20 cellular contexts compared by ENCODE assay signal in genomic region chr21:38980416-38981319, GRCh38.
DNase-seq lines count a peak whose midpoint lies in the region; ATAC-seq and FAIRE-seq lines count a peak whose summit lies in the region.
"Had no signal": no experiment of that assay in that cellular context is flagged by ENCODE, and none has a peak within 500 bp of the region (broad histone marks: within the 10 kb centered on the region; RNA-seq: fewer than 3 reads in every experiment).

No MANE protein-coding gene starts in this region.

- FAIRE-seq in RCC 7860 (lab: Jason Lieb, UNC), result no peak
- FAIRE-seq: endometrium, kidney had no signal

- H3K4me3 ChIP-seq in iPS-20b (ENCODE audit: low read length), result peak overlapping the region; percentile 32; the same call in 1 of the 2 replicates
- H3K4me3 ChIP-seq: hepatocyte, psoas muscle, smooth muscle cell had no signal

- H3K36me3 ChIP-seq in iPS-20b (ENCODE audit: insufficient read depth, low read depth, low read length), result no peaks in the 10 kb centered on the region

- no peak overlapping the region for H3K4me3 Mint-ChIP-seq in stimulated activated naive CD8-positive, alpha-beta T cell treated with anti-CD3 and anti-CD28 coated beads, Interleukin-15, Interleukin-2, amounts not matched to agents 100 ng/mL and 50 ng/mL, for 24 hours
- H3K4me3 Mint-ChIP-seq: type B pancreatic cell had no signal

- peak overlapping the region; percentile 19 for H3K27ac Mint-ChIP-seq in stimulated activated naive CD8-positive, alpha-beta T cell treated with anti-CD3 and anti-CD28 coated beads, Interleukin-15, Interleukin-2, amounts not matched to agents 100 ng/mL and 50 ng/mL, for 24 hours
- H3K27ac Mint-ChIP-seq: activated naive CD4-positive, alpha-beta T cell treated with anti-CD3 and anti-CD28 coated beads, Interleukin-2, amount 50 U/mL, for 72 hours; nephron progenitor cell had no signal

- no peak for DNase-seq in stimulated activated naive CD8-positive, alpha-beta T cell treated with anti-CD3 and anti-CD28 coated beads, Interleukin-15, Interleukin-2, amounts not matched to agents 100 U/mL and 50 U/mL, for 24 hours
- peak; percentile 63 for DNase-seq in OCI-M1 (lab: John Stamatoyannopoulos, UW)
- no peak for DNase-seq in RCC 7860 (ENCODE audit: low spot score)
- no peak for DNase-seq in substantia nigra (lab: John Stamatoyannopoulos, UW)
- DNase-seq: activated T-cell treated with anti-CD3 and anti-CD28 coated beads, Interleukin-2, amount 50 U/mL, for 1 hour; kidney; NCI-H146; NCI-H82; nephron progenitor cell; psoas muscle; SK-N-SH had no signal

- ATAC-seq in stimulated activated naive CD8-positive, alpha-beta T cell treated with anti-CD3 and anti-CD28 coated beads, Interleukin-15, Interleukin-2, amounts not matched to agents 100 U/mL and 50 U/mL, for 24 hours, result no peak
- ATAC-seq in GM19463 (IDR thresholded peaks at IDR 0.05; ENCODE audit: unreplicated experiment), result no peak
- ATAC-seq in HG02623 (IDR thresholded peaks at IDR 0.05; ENCODE audit: unreplicated experiment), result no peak

- H3K4me1 Mint-ChIP-seq in stimulated activated naive CD8-positive, alpha-beta T cell treated with anti-CD3 and anti-CD28 coated beads, Interleukin-15, Interleukin-2, amounts not matched to agents 100 ng/mL and 50 ng/mL, for 24 hours (ENCODE audit: low read depth), result peaks cover 40% of the 10 kb centered on the region

- peaks cover 31% of the 10 kb centered on the region for H3K4me1 ChIP-seq in iPS-20b (ENCODE audit: insufficient read depth, low read length)

- H3K9ac ChIP-seq in iPS-20b (ENCODE audit: low read depth, low read length), result peak overlapping the region; percentile 27; the same call in 1 of the 2 replicates
- H3K9ac ChIP-seq: SK-N-SH had no signal

- no peaks in the 10 kb centered on the region for H3K27me3 ChIP-seq in iPS-20b (ENCODE audit: insufficient read depth, low read length)
- H3K27me3 ChIP-seq: hepatocyte had no signal

- peaks cover 60% of the 10 kb centered on the region for H3K27me3 Mint-ChIP-seq in stimulated activated naive CD8-positive, alpha-beta T cell treated with anti-CD3 and anti-CD28 coated beads, Interleukin-15, Interleukin-2, amounts not matched to agents 100 ng/mL and 50 ng/mL, for 24 hours

- no peaks in the 10 kb centered on the region for H3K36me3 Mint-ChIP-seq in stimulated activated naive CD8-positive, alpha-beta T cell treated with anti-CD3 and anti-CD28 coated beads, Interleukin-15, Interleukin-2, amounts not matched to agents 100 ng/mL and 50 ng/mL, for 24 hours (ENCODE audit: low read depth)
- H3K36me3 Mint-ChIP-seq: type B pancreatic cell had no signal

- H3K27ac ChIP-seq in iPS-20b (ENCODE audit: low read length) (peak overlapping the region; percentile 45), substantia nigra (ENCODE audit: low read depth, low read length, poor library complexity, severe bottlenecking) (no peak overlapping the region)
- H3K27ac ChIP-seq: psoas muscle had no signal

- H3K9me3 Mint-ChIP-seq in stimulated activated naive CD8-positive, alpha-beta T cell treated with anti-CD3 and anti-CD28 coated beads, Interleukin-15, Interleukin-2, amounts not matched to agents 100 ng/mL and 50 ng/mL, for 24 hours, result no peaks in the 10 kb centered on the region
- H3K9me3 Mint-ChIP-seq: nephron progenitor cell had no signal

- H3K9me3 ChIP-seq in iPS-20b (ENCODE audit: insufficient read depth, low read depth, low read length), result no peaks in the 10 kb centered on the region
- H3K9me3 ChIP-seq: psoas muscle, SK-N-SH had no signal
